Comparison of ENCODE assay signal across 8 cellular contexts in the genomic region with DNA sequence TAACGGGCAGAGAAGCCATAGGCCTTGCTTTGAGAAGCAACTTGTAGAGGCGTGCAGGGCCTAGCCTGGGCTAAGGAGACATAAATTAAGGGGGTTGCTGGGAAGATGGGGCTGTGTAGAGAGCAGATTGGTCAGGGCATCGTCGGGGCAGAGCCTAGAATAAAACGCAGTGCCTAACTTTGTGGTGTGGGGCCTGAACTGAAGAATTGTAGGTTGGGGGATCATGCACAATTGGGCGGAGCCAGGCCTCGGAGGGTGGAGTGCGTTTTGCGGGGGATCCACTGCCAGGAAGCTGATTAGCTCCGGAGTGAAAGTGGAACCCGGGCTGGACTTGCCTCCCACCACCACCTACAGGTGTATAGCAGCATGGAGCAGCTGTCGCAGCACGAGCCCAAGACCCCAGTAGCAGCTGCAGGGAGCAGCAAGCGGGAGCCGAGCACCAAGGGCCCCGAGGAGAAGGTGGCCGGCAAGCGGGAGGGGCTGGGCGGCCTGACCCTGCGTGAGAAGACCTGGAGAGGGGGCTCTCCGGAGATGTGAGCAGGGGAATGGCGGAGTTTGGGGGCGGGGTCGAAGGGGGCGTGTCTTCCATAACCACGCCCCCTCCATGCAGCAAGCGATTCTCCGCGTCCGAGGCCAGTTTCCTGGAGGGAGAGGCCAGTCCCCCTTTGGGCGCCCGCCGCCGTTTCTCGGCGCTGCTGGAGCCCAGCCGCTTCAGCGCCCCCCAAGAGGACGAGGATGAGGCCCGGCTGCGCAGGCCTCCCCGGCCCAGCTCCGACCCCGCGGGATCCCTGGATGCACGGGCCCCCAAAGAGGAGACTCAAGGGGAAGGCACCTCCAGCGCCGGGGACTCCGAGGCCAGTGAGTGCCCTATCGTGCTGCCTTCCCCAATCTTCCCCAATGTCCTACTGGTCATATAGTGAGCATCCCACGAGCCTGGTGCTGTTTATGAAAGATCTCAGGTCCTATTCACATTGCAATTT. TPM values are rescaled to one million over a fixed set of nuclear protein-coding genes. Genes with fewer than 3 reads are reported as not detected.
A peak's percentile ranks its signal among the peaks of the same experiment; 100 is the strongest.
DNase-seq lines count a peak whose midpoint lies in the region; ATAC-seq and TF ChIP-seq lines count a peak whose summit lies in the region.

No MANE protein-coding gene starts in this region.

- H3K27ac ChIP-seq in KMS-11 (0 out of 2 replicates have a peak overlapping the region, but pooled peaks have one; percentile 26), esophagus squamous epithelium (no peak overlapping the region), upper lobe of left lung (no peak overlapping the region)

- H3K9me3 ChIP-seq in esophagus squamous epithelium (no peaks in the 10 kb centered on the region), upper lobe of left lung (no peaks in the 10 kb centered on the region)

- peak overlapping the region; percentile 88 for H3K4me3 Mint-ChIP-seq in neural crest cell

- no peaks in the 10 kb centered on the region for H3K79me2 ChIP-seq in KMS-11 (ENCODE audit: insufficient read depth, low read depth)

- peaks cover 6% of the 10 kb centered on the region for H3K9me3 Mint-ChIP-seq in neural crest cell

- TF ChIP-seq EP300 in upper lobe of left lung (IDR thresholded peaks at IDR 0.05): no peak

- peak overlapping the region; percentile 62 for H3K27ac Mint-ChIP-seq in neural crest cell (ENCODE audit: unreplicated experiment)

- no peak for TF ChIP-seq POLR2A in esophagus squamous epithelium (IDR thresholded peaks at IDR 0.05)
- no peak for TF ChIP-seq POLR2A in upper lobe of left lung (IDR thresholded peaks at IDR 0.05)

- H3K27me3 Mint-ChIP-seq in neural crest cell (ENCODE audit: low read depth): peaks cover 2% of the 10 kb centered on the region

- H3K4me1 ChIP-seq in KMS-11 (ENCODE audit: low read depth, poor library complexity, severe bottlenecking) (peaks cover 10% of the 10 kb centered on the region), esophagus squamous epithelium (peaks cover 7 to 15% (median 11%) of the 10 kb centered on the region in 3 donors), upper lobe of left lung (peaks cover 7 to 10% (median 9%) of the 10 kb centered on the region in 4 donors)

- intact Hi-C loops in esophagus squamous epithelium (cut with DNase I): no loop called here

- ATAC-seq in upper lobe of left lung (ENCODE audit: low FRiP score in 2 of 2): peak; percentile 61 to 83
- no peak for ATAC-seq in GM19452 (IDR thresholded peaks at IDR 0.05; ENCODE audit: unreplicated experiment)

- H3K36me3 ChIP-seq in KMS-11 (ENCODE audit: insufficient read depth): no peaks in the 10 kb centered on the region
- no peaks in the 10 kb centered on the region for H3K36me3 ChIP-seq in esophagus squamous epithelium
- no peaks in the 10 kb centered on the region for H3K36me3 ChIP-seq in upper lobe of left lung

- H3K4me1 Mint-ChIP-seq in neural crest cell: peaks cover 9% of the 10 kb centered on the region

- WGBS in esophagus squamous epithelium, 2 donors: 9 to 18% methylated on average over 27 of the region's 51 CpGs
- WGBS in upper lobe of left lung, 2 donors: 17 to 30% methylated on average over 14 to 20 of the region's 51 CpGs

- no peak overlapping the region for H3K4me3 ChIP-seq in KMS-11 (IDR thresholded peaks at IDR 0.05; ENCODE audit: insufficient read depth, low read depth, low read length)
- peak overlapping the region; percentile 21 to 63 (median 43) for H3K4me3 ChIP-seq in esophagus squamous epithelium
- H3K4me3 ChIP-seq in upper lobe of left lung: peak overlapping the region in 3 of 4 donors; percentile 31 to 49 (median 45)

- H4K20me1 ChIP-seq in KMS-11 (ENCODE audit: insufficient read depth): no peaks in the 10 kb centered on the region

- peak overlapping the region; percentile 99 for H2AFZ ChIP-seq in KMS-11 (ENCODE audit: low read depth)

- DNase-seq in GM10266 (ENCODE audit: extremely low spot score): peak; percentile 96
- DNase-seq in activated CD8-positive, alpha-beta memory T cell treated with anti-CD3 and anti-CD28 coated beads, Interleukin-2, amount 50 U/mL, for 48 hours: peak; percentile 91
- no peak for DNase-seq in esophagus squamous epithelium (lab: John Stamatoyannopoulos, UW)
- peak; percentile 85 for DNase-seq in neural crest cell (ENCODE audit: low read depth, low spot score)
- peak; percentile 71 to 89 for DNase-seq in upper lobe of left lung
- DNase-seq in inferior parietal cortex (ENCODE audit: extremely low spot score): no peak

- TF ChIP-seq CTCF in GM10266 (IDR thresholded peaks at IDR 0.05; ENCODE audit: control insufficient read depth, insufficient read depth, low read depth, missing control alignments): peak; percentile 0
- 0 out of 2 replicates have a peak, but pooled peaks have one; percentile 27 for TF ChIP-seq CTCF in KMS-11 (conservative IDR thresholded peaks at IDR 0.05; ENCODE audit: low read depth, low read length)
- TF ChIP-seq CTCF in esophagus squamous epithelium (IDR thresholded peaks at IDR 0.05): no peak
- TF ChIP-seq CTCF in neural crest cell (conservative IDR thresholded peaks at IDR 0.05): no peak
- no peak for TF ChIP-seq CTCF in upper lobe of left lung (IDR thresholded peaks at IDR 0.05)

- H3K36me3 Mint-ChIP-seq in neural crest cell (ENCODE audit: low read depth): peaks cover 10% of the 10 kb centered on the region

- H3K4me2 ChIP-seq in KMS-11: peak overlapping the region; percentile 94

- peak overlapping the region; percentile 30; the same call in 1 of the 2 replicates for H3K9ac ChIP-seq in KMS-11

- H3K27me3 ChIP-seq in KMS-11 (ENCODE audit: insufficient read depth, low read depth) (no peaks in the 10 kb centered on the region; the same call in 1 of the 2 replicates), esophagus squamous epithelium (peaks cover 0 to 6% (median 0%) of the 10 kb centered on the region in 4 donors), upper lobe of left lung (peaks cover 0 to 2% (median 0%) of the 10 kb centered on the region in 4 donors)

RNA-seq across cellular contexts. Expression of gene DNASE2, which starts 13.8 kb away (rescaled TPM):
- total RNA-seq in esophagus squamous epithelium: 10 to 100 TPM; 12.3 to 27.9 (median 20.4) TPM
- 8.6 and 11.2 TPM in 2 replicates for total RNA-seq in neural crest cell
- total RNA-seq in upper lobe of left lung: 10 to 100 TPM; 34.6 to 87.2 (median 60.1) TPM

RNA-seq across cellular contexts. Expression of gene KLF1, which starts 19.6 kb away (rescaled TPM):
- total RNA-seq in esophagus squamous epithelium: not detected
- 0.18 TPM in 1 of 2 replicates, not detected in the other for total RNA-seq in neural crest cell
- under 1 TPM in 4 of 6 donors, not detected in 2; 0.17 to 0.89 (median 0.42) TPM for total RNA-seq in upper lobe of left lung

RNA-seq across cellular contexts. Expression of gene GCDH, which starts 23.6 kb away (rescaled TPM):
- total RNA-seq in esophagus squamous epithelium (10 to 100 TPM; 20.9 to 44.1 (median 34.9) TPM), neural crest cell (46.7 and 48.3 TPM in 2 replicates), upper lobe of left lung (10 to 100 TPM; 19.3 to 47.1 (median 33.3) TPM)

RNA-seq across cellular contexts. Expression of gene MAST1, which starts 29.1 kb away (rescaled TPM):
- total RNA-seq in esophagus squamous epithelium (under 1 TPM in 1 of 4 donors, not detected in 3; 0.42 TPM), neural crest cell (16.7 and 17.7 TPM in 2 replicates), upper lobe of left lung (under 1 TPM in 3 of 6 donors, not detected in 3; 0.17 to 0.89 (median 0.61) TPM)

RNA-seq across cellular contexts. Expression of gene RTBDN, which starts 33.0 kb away (rescaled TPM):
- total RNA-seq in esophagus squamous epithelium (not detected), neural crest cell (0.36 TPM in 1 of 2 replicates, not detected in the other), upper lobe of left lung (not detected)

Comparison
In these comparisons a context has a peak if more than half of its experiments do, and no peak if none do; other contexts are left out.
1. DNase-seq: peak in GM10266 (single experiment), activated CD8-positive, alpha-beta memory T cell treated with anti-CD3 and anti-CD28 coated beads, Interleukin-2, amount 50 U/mL, for 48 hours (single experiment), neural crest cell (single experiment) and upper lobe of left lung (2 of 2); none in esophagus squamous epithelium (single experiment) and inferior parietal cortex (single experiment).
2. CTCF ChIP-seq: peak in GM10266 (single experiment) and KMS-11 (single experiment); none in esophagus squamous epithelium (0 of 6), neural crest cell (single experiment) and upper lobe of left lung (0 of 6).